1 cellular context compared by ENCODE assay signal in genomic region chr16:49158029-49158642, GRCh38.
A peak's percentile ranks its signal among the peaks of the same experiment; 100 is the strongest.
TF ChIP-seq lines count a peak whose summit lies in the region.

No MANE protein-coding gene starts in this region.

TF ChIP-seq in HepG2, 621 proteins besides CTCF, POLR2A, EP300 and RAD21 (continued from another document and continues in another):
- TF ChIP-seq NR2F1 (CRISPR knock-in tag; IDR thresholded peaks at IDR 0.05) (peak in 1 of 2 experiments; percentile 65; a peak in 1 of 4 replicates), ZSCAN22 (CRISPR knock-in tag; IDR thresholded peaks at IDR 0.05) (no peak), ZFY (CRISPR knock-in tag; IDR thresholded peaks at IDR 0.05) (peak; percentile 44; the same call in 1 of the 2 replicates), SRY (CRISPR knock-in tag; IDR thresholded peaks at IDR 0.05) (peak; percentile 95; the same call in 1 of the 2 replicates), ZFX (CRISPR knock-in tag; IDR thresholded peaks at IDR 0.05; ENCODE audit: low read depth) (no peak), HINFP (CRISPR knock-in tag; IDR thresholded peaks at IDR 0.05; ENCODE audit: low read depth) (no peak), GPBP1L1 (CRISPR knock-in tag; IDR thresholded peaks at IDR 0.05) (no peak), PRDM15 (CRISPR knock-in tag; IDR thresholded peaks at IDR 0.05) (peak; percentile 75), NFRKB (IDR thresholded peaks at IDR 0.05) (no peak), SP5 (CRISPR knock-in tag; IDR thresholded peaks at IDR 0.05; ENCODE audit: borderline replicate concordance, low read depth) (peak; percentile 34; the same call in 1 of the 2 replicates), ELF3 (CRISPR knock-in tag; IDR thresholded peaks at IDR 0.05) (peak; percentile 88), IRX3 (CRISPR knock-in tag; IDR thresholded peaks at IDR 0.05; ENCODE audit: borderline replicate concordance, low read depth) (peak; percentile 89), ZNF276 (CRISPR knock-in tag; IDR thresholded peaks at IDR 0.05; ENCODE audit: low read depth) (no peak), REXO4 (CRISPR knock-in tag; IDR thresholded peaks at IDR 0.05; ENCODE audit: borderline replicate concordance) (no peak), ISL2 (CRISPR knock-in tag; IDR thresholded peaks at IDR 0.05) (0 out of 2 replicates have a peak, but pooled peaks have one; percentile 65), YY1 (IDR thresholded peaks at IDR 0.05; ENCODE audit: insufficient read depth, insufficient replicate concordance, low read depth, low read length) (no peak), ZFP90 (CRISPR knock-in tag; IDR thresholded peaks at IDR 0.05; ENCODE audit: borderline replicate concordance) (peak; percentile 96), ZNF780A (CRISPR knock-in tag; IDR thresholded peaks at IDR 0.05) (no peak), ARID3A (IDR thresholded peaks at IDR 0.05; ENCODE audit: low read depth, low read length) (no peak), MAFK (conservative IDR thresholded peaks at IDR 0.05 in 1 of 2, IDR thresholded peaks at IDR 0.05 in 1 of 2; ENCODE audit: low read length in 2 of 2) (no peak), ZNF101 (CRISPR knock-in tag; IDR thresholded peaks at IDR 0.05; ENCODE audit: borderline replicate concordance, low read depth) (no peak), POLR2G (IDR thresholded peaks at IDR 0.05; ENCODE audit: low read depth, low read length) (no peak), FOXK2 (IDR thresholded peaks at IDR 0.05) (no peak), TGIF2 (CRISPR knock-in tag; IDR thresholded peaks at IDR 0.05) (peak; percentile 98), ZNF652 (CRISPR knock-in tag; IDR thresholded peaks at IDR 0.05; ENCODE audit: borderline replicate concordance, low read depth) (no peak), ZNF773 (CRISPR knock-in tag; IDR thresholded peaks at IDR 0.05; ENCODE audit: borderline replicate concordance) (peak; percentile 99), ZNF326 (CRISPR knock-in tag; IDR thresholded peaks at IDR 0.05; ENCODE audit: borderline replicate concordance) (peak; percentile 79; the same call in 1 of the 2 replicates), DR1 (CRISPR knock-in tag; IDR thresholded peaks at IDR 0.05) (no peak), HOXA9 (CRISPR knock-in tag; IDR thresholded peaks at IDR 0.05; ENCODE audit: borderline replicate concordance) (peak; percentile 97; the same call in 1 of the 2 replicates), MAZ (IDR thresholded peaks at IDR 0.05; ENCODE audit: borderline replicate concordance, low read depth, low read length) (no peak), MAZ (CRISPR knock-in tag; IDR thresholded peaks at IDR 0.05; ENCODE audit: low read depth) (0 out of 2 replicates have a peak, but pooled peaks have one; percentile 34), PRPF4 (IDR thresholded peaks at IDR 0.05; ENCODE audit: low read depth, low read length, poor library complexity, severe bottlenecking) (no peak), ZFP82 (CRISPR knock-in tag; IDR thresholded peaks at IDR 0.05; ENCODE audit: borderline replicate concordance) (no peak), SIX4 (CRISPR knock-in tag; IDR thresholded peaks at IDR 0.05) (peak; percentile 93), ARNT2 (CRISPR knock-in tag; IDR thresholded peaks at IDR 0.05; ENCODE audit: low read depth) (peak; percentile 75; the same call in 1 of the 2 replicates), MEF2D (CRISPR knock-in tag; IDR thresholded peaks at IDR 0.05) (peak; percentile 93), ZNF674 (CRISPR knock-in tag; IDR thresholded peaks at IDR 0.05; ENCODE audit: low read depth) (no peak), HIVEP1 (CRISPR knock-in tag; IDR thresholded peaks at IDR 0.05) (no peak), NR1H2 (CRISPR knock-in tag; IDR thresholded peaks at IDR 0.05; ENCODE audit: borderline replicate concordance, low read depth) (no peak), CREB1 (IDR thresholded peaks at IDR 0.05) (no peak), CREB1 (CRISPR knock-in tag; IDR thresholded peaks at IDR 0.05) (no peak), THAP9 (CRISPR knock-in tag; IDR thresholded peaks at IDR 0.05; ENCODE audit: borderline replicate concordance) (no peak), ZNF713 (CRISPR knock-in tag; IDR thresholded peaks at IDR 0.05) (no peak), ATM (IDR thresholded peaks at IDR 0.05; ENCODE audit: borderline replicate concordance) (no peak), RBFOX2 (IDR thresholded peaks at IDR 0.05; ENCODE audit: low read depth, low read length) (no peak), ZNF800 (CRISPR knock-in tag; IDR thresholded peaks at IDR 0.05) (peak; percentile 83), BHLHE40 (IDR thresholded peaks at IDR 0.05; ENCODE audit: low read length) (no peak), ZBTB49 (CRISPR knock-in tag; IDR thresholded peaks at IDR 0.05; ENCODE audit: borderline replicate concordance) (peak; percentile 99), SIN3B (IDR thresholded peaks at IDR 0.05; ENCODE audit: low read length) (no peak), ZNF33A (CRISPR knock-in tag; IDR thresholded peaks at IDR 0.05; ENCODE audit: borderline replicate concordance) (no peak), ZNF441 (CRISPR knock-in tag; IDR thresholded peaks at IDR 0.05; ENCODE audit: borderline replicate concordance) (peak; percentile 95), CENPX (CRISPR knock-in tag; IDR thresholded peaks at IDR 0.05) (no peak), ZFP1 (CRISPR knock-in tag; IDR thresholded peaks at IDR 0.05) (peak; percentile 95; the same call in 1 of the 2 replicates), SNRNP70 (IDR thresholded peaks at IDR 0.05; ENCODE audit: low read depth, low read length) (no peak)
